ENCODE assay signal across 14 cellular contexts in the genomic region with DNA sequence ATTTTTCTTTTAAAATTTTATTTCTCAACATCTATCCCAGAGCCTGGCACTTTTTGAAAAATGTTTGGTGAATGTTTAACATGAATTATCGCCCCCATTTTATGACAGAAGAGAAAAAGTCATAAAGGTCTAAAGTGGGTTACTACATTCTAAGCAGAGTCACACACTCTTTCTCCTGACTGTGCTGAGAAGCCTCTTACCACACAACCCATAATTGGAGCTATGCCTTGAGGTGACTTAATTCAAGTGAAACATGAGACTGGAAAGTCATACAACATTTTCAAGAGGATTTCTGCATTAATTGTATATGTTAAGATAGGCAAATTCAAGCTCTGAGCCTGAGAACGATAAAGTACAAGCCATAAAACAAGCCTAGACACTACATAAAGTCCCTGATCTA. TPM values are rescaled to one million over a fixed set of nuclear protein-coding genes. Genes with fewer than 3 reads are reported as not detected.
A peak's percentile ranks its signal among the peaks of the same experiment; 100 is the strongest.
DNase-seq lines count a peak whose midpoint lies in the region; TF ChIP-seq lines count a peak whose summit lies in the region.
"Had no signal": no experiment of that assay in that cellular context is flagged by ENCODE, and none has a peak within 500 bp of the region (broad histone marks: within the 10 kb centered on the region; RNA-seq: fewer than 3 reads in every experiment).

No MANE protein-coding gene starts in this region.

- peak; percentile 69 for DNase-seq in AG04449 (ENCODE audit: low read depth, low spot score)
- DNase-seq in GM03348 (ENCODE audit: low spot score): peak; percentile 33
- peak; percentile 49 for DNase-seq in astrocyte of the hippocampus (ENCODE audit: low read depth, low spot score)
- peak; percentile 73 to 86 for DNase-seq in foreskin fibroblast
- DNase-seq in DMS153 treated with DMSO at 0.1 percent for 48 hours (lab: John Stamatoyannopoulos, UW; ENCODE audit: unreplicated experiment): no peak
- no peak for DNase-seq in colonic mucosa
- no peak for DNase-seq in activated CD4-positive, alpha-beta T cell treated with anti-CD3 and anti-CD28 coated beads, Interleukin-2, amount 50 U/mL, for 48 hours
- DNase-seq in COR-L47 (lab: John Stamatoyannopoulos, UW): no peak
- DNase-seq: activated naive CD8-positive, alpha-beta T cell treated with anti-CD3 and anti-CD28 coated beads for 36 hours; AML-193; dermis blood vessel endothelial cell; NCI-H1092; NCI-H446 had no signal

- H3K27me3 ChIP-seq in colonic mucosa: no peaks in the 10 kb centered on the region

- H3K9me3 ChIP-seq in colonic mucosa: no peaks in the 10 kb centered on the region

- TF ChIP-seq CTCF in AG04449 (IDR thresholded peaks at IDR 0.05; ENCODE audit: insufficient read depth, low read length, missing control alignments): no peak
- no peak for TF ChIP-seq CTCF in foreskin fibroblast (IDR thresholded peaks at IDR 0.05; ENCODE audit: low read depth, low read length)
- no peak for TF ChIP-seq CTCF in colonic mucosa (IDR thresholded peaks at IDR 0.05)

- H3K36me3 ChIP-seq in colonic mucosa: no peaks in the 10 kb centered on the region

- POLR2A ChIA-PET in AG04449 (lab: Yijun Ruan, JAX): no interaction called here

- intact Hi-C loops in colonic mucosa (cut with DNase I): no loop called here

- no peak overlapping the region for H3K9ac ChIP-seq in colonic mucosa (ENCODE audit: low read depth in 2 of 2, low read length in 2 of 2)
- H3K9ac ChIP-seq: parathyroid adenoma had no signal

- CTCF ChIA-PET in AG04449 (lab: Yijun Ruan, JAX): interaction anchor here (1.5 kb wide), 1 partner anchor 11 kb away, joined by 3 read pairs; no protein-coding TSS in a partner anchor

- H3K4me3 ChIP-seq in AG04449 (ENCODE audit: low read depth, low read length) (no peak overlapping the region), foreskin fibroblast (ENCODE audit: low read depth in 1 of 2, low read length in 2 of 2) (no peak overlapping the region), colonic mucosa (no peak overlapping the region)

- no peaks in the 10 kb centered on the region for H3K4me1 ChIP-seq in colonic mucosa
- H3K4me1 ChIP-seq: parathyroid adenoma had no signal

- H3K27ac ChIP-seq in colonic mucosa: no peak overlapping the region
- H3K27ac ChIP-seq: parathyroid adenoma had no signal

RNA-seq across cellular contexts. Expression of gene DSEL, which starts 3.1 kb away (rescaled TPM):
- 1 to 10 TPM in 1 of 2 donors, under 1 TPM in 1; 0.72 to 1.6 TPM for total RNA-seq in colonic mucosa

Comparison
In these comparisons a context has a peak if more than half of its experiments do, and no peak if none do; other contexts are left out.
1. DNase-seq: peak in AG04449 (single experiment), GM03348 (single experiment), astrocyte of the hippocampus (single experiment) and foreskin fibroblast (2 of 2); none in DMS153 treated with DMSO at 0.1 percent for 48 hours (single experiment), colonic mucosa (single experiment), activated CD4-positive, alpha-beta T cell treated with anti-CD3 and anti-CD28 coated beads, Interleukin-2, amount 50 U/mL, for 48 hours (0 of 2) and COR-L47 (single experiment).